In the genomic region with DNA sequence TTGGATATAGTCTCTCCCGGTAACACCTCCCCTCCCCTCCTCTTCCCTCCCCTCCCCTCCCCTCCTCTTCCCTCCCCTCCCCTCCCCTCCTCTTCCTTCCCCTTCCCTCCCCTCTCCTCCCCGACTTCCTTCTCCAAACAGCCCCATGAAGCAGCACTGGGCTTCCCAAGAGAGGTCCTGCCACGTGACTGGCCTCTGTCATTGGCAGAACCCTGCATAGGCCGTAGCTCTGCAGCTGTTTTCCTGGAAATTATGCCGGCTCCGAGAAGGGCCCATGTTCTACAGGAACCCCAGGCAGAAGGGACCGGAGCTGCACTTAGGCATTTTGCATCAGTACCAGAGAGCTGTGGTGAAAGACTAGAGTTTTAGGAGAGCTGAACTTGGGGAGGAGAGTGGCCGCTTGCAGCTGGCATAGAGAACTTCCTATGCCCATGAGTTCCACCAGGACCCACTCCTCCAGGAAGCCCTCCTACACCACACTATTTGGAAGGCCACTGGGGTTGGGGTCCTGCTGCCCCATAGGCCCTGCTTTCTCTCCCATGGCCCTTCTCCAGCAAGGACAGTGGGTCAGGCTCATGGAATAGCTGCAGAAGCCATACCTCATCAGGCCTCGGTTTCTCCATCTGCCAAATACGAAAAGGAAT, we compare ENCODE assay signal across 12 cellular contexts. TPM values are rescaled to one million over a fixed set of nuclear protein-coding genes. Genes with fewer than 3 reads are reported as not detected.
A peak's percentile ranks its signal among the peaks of the same experiment; 100 is the strongest.
DNase-seq lines count a peak whose midpoint lies in the region; ATAC-seq and TF ChIP-seq lines count a peak whose summit lies in the region.
"Had no signal": no experiment of that assay in that cellular context is flagged by ENCODE, and none has a peak within 500 bp of the region (broad histone marks: within the 10 kb centered on the region; RNA-seq: fewer than 3 reads in every experiment).

No MANE protein-coding gene starts in this region.

- no peaks in the 10 kb centered on the region for H3K79me2 ChIP-seq in osteoblast (ENCODE audit: insufficient read depth, low read length)

- H3K9me3 Mint-ChIP-seq in activated CD8-positive, alpha-beta T cell treated with anti-CD3 and anti-CD28 coated beads, Interleukin-2, amount 10 ng/mL, durations not matched to agents 7 days and 5 days (ENCODE audit: insufficient read depth): no peaks in the 10 kb centered on the region
- H3K9me3 Mint-ChIP-seq: CD4-positive, CD25-positive, alpha-beta regulatory T cell had no signal

- H4K20me1 ChIP-seq in BLaER1 (no peaks in the 10 kb centered on the region), osteoblast (ENCODE audit: insufficient read depth, low read length) (no peaks in the 10 kb centered on the region)

- CTCF ChIA-PET in activated CD8-positive, alpha-beta T cell treated with anti-CD3 and anti-CD28 coated beads, Interleukin-2, amount 10 ng/mL, durations not matched to agents 7 days and 5 days (lab: Charles Lee): interaction anchor here (0.7 kb wide), 1 partner anchor 13 kb away, joined by 3 read pairs; no protein-coding TSS in a partner anchor

- no peak overlapping the region for H3K27ac Mint-ChIP-seq in activated CD8-positive, alpha-beta T cell treated with anti-CD3 and anti-CD28 coated beads, Interleukin-2, amount 10 ng/mL, durations not matched to agents 7 days and 5 days
- H3K27ac Mint-ChIP-seq: CD4-positive, CD25-positive, alpha-beta regulatory T cell; T-helper 17 cell had no signal

- ATAC-seq in activated CD8-positive, alpha-beta T cell treated with anti-CD3 and anti-CD28 coated beads, Interleukin-2, amount 10 ng/mL, durations not matched to agents 7 days and 5 days: no peak
- no peak for ATAC-seq in GM18873 (IDR thresholded peaks at IDR 0.05; ENCODE audit: low FRiP score, unreplicated experiment)

- H3K4me1 ChIP-seq in BLaER1 (peaks cover 98% of the 10 kb centered on the region), Peyer's patch (peaks cover 0 to 50% (median 9%) of the 10 kb centered on the region in 4 donors), osteoblast (ENCODE audit: insufficient read depth, low read length) (peaks cover 27% of the 10 kb centered on the region), prostate gland (replicated peaks) (peaks cover 9% of the 10 kb centered on the region)

- no peaks in the 10 kb centered on the region for H3K36me3 ChIP-seq in BLaER1
- H3K36me3 ChIP-seq in Peyer's patch: no peaks in the 10 kb centered on the region
- no peaks in the 10 kb centered on the region for H3K36me3 ChIP-seq in osteoblast (ENCODE audit: insufficient read depth, low read length)
- no peaks in the 10 kb centered on the region for H3K36me3 ChIP-seq in prostate gland

- no peak for TF ChIP-seq CTCF in Peyer's patch (IDR thresholded peaks at IDR 0.05)
- TF ChIP-seq CTCF in osteoblast (IDR thresholded peaks at IDR 0.05; ENCODE audit: extremely low read depth, low read depth, low read length): no peak
- TF ChIP-seq CTCF in prostate gland (IDR thresholded peaks at IDR 0.05): no peak

- no peaks in the 10 kb centered on the region for H3K9me3 ChIP-seq in BLaER1
- H3K9me3 ChIP-seq in Peyer's patch: no peaks in the 10 kb centered on the region
- no peaks in the 10 kb centered on the region for H3K9me3 ChIP-seq in osteoblast (ENCODE audit: low read depth, low read length)
- no peaks in the 10 kb centered on the region for H3K9me3 ChIP-seq in prostate gland

- 0 out of 2 replicates have a peak overlapping the region, but pooled peaks have one; percentile 32 for H3K9ac ChIP-seq in BLaER1

- DNase-seq in Peyer's patch (peak in 1 of 3 donors; percentile 79), globus pallidus (ENCODE audit: low spot score) (peak; percentile 64), osteoblast (ENCODE audit: insufficient read length, low spot score, missing footprints) (peak; percentile 89), prostate gland (ENCODE audit: low spot score) (no peak), cerebellum (ENCODE audit: low spot score) (no peak)
- DNase-seq in activated CD8-positive, alpha-beta T cell treated with anti-CD3 and anti-CD28 coated beads, Interleukin-2, amount 10 ng/mL, durations not matched to agents 7 days and 5 days: no peak
- DNase-seq: activated effector memory CD4-positive, alpha-beta T cell treated with Interleukin-2 at 50 U/mL for 16 hours; CD4-positive, CD25-positive, alpha-beta regulatory T cell; NCI-H226; T-helper 17 cell had no signal

- H3K4me3 ChIP-seq in BLaER1: no peak overlapping the region
- no peak overlapping the region for H3K4me3 ChIP-seq in Peyer's patch
- no peak overlapping the region for H3K4me3 ChIP-seq in osteoblast (ENCODE audit: insufficient read depth, low read length)
- H3K4me3 ChIP-seq in prostate gland: no peak overlapping the region

- peaks cover 13% of the 10 kb centered on the region for H3K27me3 Mint-ChIP-seq in activated CD8-positive, alpha-beta T cell treated with anti-CD3 and anti-CD28 coated beads, Interleukin-2, amount 10 ng/mL, durations not matched to agents 7 days and 5 days (ENCODE audit: low read depth)

- no peak overlapping the region for H3K4me3 Mint-ChIP-seq in activated CD8-positive, alpha-beta T cell treated with anti-CD3 and anti-CD28 coated beads, Interleukin-2, amount 10 ng/mL, durations not matched to agents 7 days and 5 days
- H3K4me3 Mint-ChIP-seq: CD4-positive, CD25-positive, alpha-beta regulatory T cell; T-helper 17 cell had no signal

- H3K27ac ChIP-seq in BLaER1: peak overlapping the region; percentile 66
- peak overlapping the region; percentile 20 to 71 (median 58) for H3K27ac ChIP-seq in Peyer's patch
- H3K27ac ChIP-seq in osteoblast (ENCODE audit: low read depth, low read length): no peak overlapping the region
- H3K27ac ChIP-seq in prostate gland: no peak overlapping the region

- H2AFZ ChIP-seq in osteoblast (ENCODE audit: low read length): peak overlapping the region; percentile 78

- peaks cover 11% of the 10 kb centered on the region for H3K4me1 Mint-ChIP-seq in activated CD8-positive, alpha-beta T cell treated with anti-CD3 and anti-CD28 coated beads, Interleukin-2, amount 10 ng/mL, durations not matched to agents 7 days and 5 days (ENCODE audit: low read depth)

- 49% methylated on average over 10 of the region's 10 CpGs for WGBS in prostate gland

- H3K4me2 ChIP-seq in BLaER1 (peak overlapping the region; percentile 77), osteoblast (ENCODE audit: insufficient read depth, low read length) (no peak overlapping the region)

- H3K36me3 Mint-ChIP-seq in activated CD8-positive, alpha-beta T cell treated with anti-CD3 and anti-CD28 coated beads, Interleukin-2, amount 10 ng/mL, durations not matched to agents 7 days and 5 days (ENCODE audit: low read depth): no peaks in the 10 kb centered on the region
- H3K36me3 Mint-ChIP-seq: CD4-positive, CD25-positive, alpha-beta regulatory T cell had no signal

- POLR2A ChIA-PET in activated CD8-positive, alpha-beta T cell treated with anti-CD3 and anti-CD28 coated beads, Interleukin-2, amount 10 ng/mL, durations not matched to agents 7 days and 5 days (lab: Charles Lee): no interaction called here

- intact Hi-C loops in prostate gland (cut with DNase I): no loop called here

- H3K27me3 ChIP-seq in BLaER1 (no peaks in the 10 kb centered on the region), Peyer's patch (peaks cover 0 to 6% of the 10 kb centered on the region in 2 donors), osteoblast (ENCODE audit: insufficient read depth, low read length) (no peaks in the 10 kb centered on the region), prostate gland (replicated peaks; ENCODE audit: insufficient read depth) (no peaks in the 10 kb centered on the region)

- TF ChIP-seq POLR2A in Peyer's patch (IDR thresholded peaks at IDR 0.05): no peak
- no peak for TF ChIP-seq POLR2A in prostate gland (IDR thresholded peaks at IDR 0.05)

RNA-seq across cellular contexts. Expression of a gene that starts 5.1 kb away (rescaled TPM):
- total RNA-seq in Peyer's patch (10 to 100 TPM; 10.5 to 94.9 (median 31.1) TPM), osteoblast (41.3 and 60.1 TPM in 2 replicates), prostate gland (10 to 100 TPM; 36.5 to 46.4 TPM), cerebellum (8.6 TPM)
- total RNA-seq in activated CD8-positive, alpha-beta T cell treated with anti-CD3 and anti-CD28 coated beads, Interleukin-2, amount 10 ng/mL, durations not matched to agents 7 days and 5 days: under 1 TPM; 0.23 to 0.71 TPM

RNA-seq across cellular contexts. Expression of a gene that starts 23.6 kb away (rescaled TPM):
- total RNA-seq in Peyer's patch (10 to 100 TPM; 20.6 to 69.5 (median 34.1) TPM), osteoblast (0.29 TPM in 1 of 2 replicates, not detected in the other), prostate gland (1 to 10 TPM in 1 of 2 donors, under 1 TPM in 1; 0.27 to 2.0 TPM), cerebellum (0.36 TPM)
- total RNA-seq in activated CD8-positive, alpha-beta T cell treated with anti-CD3 and anti-CD28 coated beads, Interleukin-2, amount 10 ng/mL, durations not matched to agents 7 days and 5 days: not detected
- total RNA-seq: CD4-positive, CD25-positive, alpha-beta regulatory T cell; T-helper 17 cell had no signal

RNA-seq across cellular contexts. Expression of a gene that starts 34.1 kb away (rescaled TPM):
- total RNA-seq in Peyer's patch (not detected), osteoblast (not detected in 2 replicates), prostate gland (1 to 10 TPM in 1 of 2 donors, not detected in 1; 3.3 TPM), cerebellum (not detected)
- not detected for total RNA-seq in activated CD8-positive, alpha-beta T cell treated with anti-CD3 and anti-CD28 coated beads, Interleukin-2, amount 10 ng/mL, durations not matched to agents 7 days and 5 days
- total RNA-seq: CD4-positive, CD25-positive, alpha-beta regulatory T cell; T-helper 17 cell had no signal

Comparison
In these comparisons a context has a peak if more than half of its experiments do, and no peak if none do; other contexts are left out.
1. H3K27ac ChIP-seq: peak in BLaER1 (single experiment) and Peyer's patch (4 of 4); none in osteoblast (single experiment) and prostate gland (0 of 2).
2. DNase-seq: peak in globus pallidus (single experiment) and osteoblast (single experiment); none in prostate gland (single experiment), activated CD8-positive, alpha-beta T cell treated with anti-CD3 and anti-CD28 coated beads, Interleukin-2, amount 10 ng/mL, durations not matched to agents 7 days and 5 days (single experiment) and cerebellum (single experiment).
3. RNA of a gene that starts 23.6 kb away (total RNA-seq): 20.6 to 69.5 TPM in Peyer's patch; 0.27 to 2.0 TPM in prostate gland, 0.36 TPM in cerebellum (single experiment), 0.29 TPM in osteoblast and not detected in activated CD8-positive, alpha-beta T cell treated with anti-CD3 and anti-CD28 coated beads, Interleukin-2, amount 10 ng/mL, durations not matched to agents 7 days and 5 days; every median in the first group is over 4 times any median in the second.